ENCODE assay signal across 1 cellular context in genomic region chr16:48609453-48610023, GRCh38.
TF ChIP-seq lines count a peak whose summit lies in the region.

No MANE protein-coding gene starts in this region.

TF ChIP-seq in HepG2, 621 proteins besides CTCF, POLR2A, EP300 and RAD21 (continued from another document and continues in another):
- 0 out of 2 replicates have a peak, but pooled peaks have one; percentile 19 for TF ChIP-seq ZBTB2 (CRISPR knock-in tag; IDR thresholded peaks at IDR 0.05; ENCODE audit: low read depth)
- TF ChIP-seq CSRNP1 (CRISPR knock-in tag; IDR thresholded peaks at IDR 0.05) = peak; percentile 83
- peak; percentile 69; the same call in 1 of the 2 replicates for TF ChIP-seq ZNF839 (CRISPR knock-in tag; IDR thresholded peaks at IDR 0.05; ENCODE audit: borderline replicate concordance)
- no peak; the same call in 1 of the 2 replicates for TF ChIP-seq ZNF558 (CRISPR knock-in tag; IDR thresholded peaks at IDR 0.05; ENCODE audit: borderline replicate concordance)
- 0 out of 2 replicates have a peak, but pooled peaks have one; percentile 69 for TF ChIP-seq MTF2 (CRISPR knock-in tag; IDR thresholded peaks at IDR 0.05; ENCODE audit: borderline replicate concordance)
- peak; percentile 44; the same call in 1 of the 2 replicates for TF ChIP-seq ZBTB38 (CRISPR knock-in tag; IDR thresholded peaks at IDR 0.05)
- TF ChIP-seq ZKSCAN1 (IDR thresholded peaks at IDR 0.05; ENCODE audit: low read length) = no peak
- TF ChIP-seq ZNF367 (CRISPR knock-in tag; IDR thresholded peaks at IDR 0.05; ENCODE audit: borderline replicate concordance) = no peak
- peak; percentile 51; the same call in 1 of the 2 replicates for TF ChIP-seq EED (CRISPR knock-in tag; IDR thresholded peaks at IDR 0.05)
- TF ChIP-seq LBX2 (CRISPR knock-in tag; IDR thresholded peaks at IDR 0.05; ENCODE audit: borderline replicate concordance) = peak; percentile 90
- TF ChIP-seq UBTF (CRISPR knock-in tag; IDR thresholded peaks at IDR 0.05) = peak; percentile 88
- TF ChIP-seq ZFP82 (CRISPR knock-in tag; IDR thresholded peaks at IDR 0.05; ENCODE audit: borderline replicate concordance) = 0 out of 2 replicates have a peak, but pooled peaks have one; percentile 70
- TF ChIP-seq ZNF746 (CRISPR knock-in tag; IDR thresholded peaks at IDR 0.05) = 0 out of 2 replicates have a peak, but pooled peaks have one; percentile 37
- 0 out of 2 replicates have a peak, but pooled peaks have one; percentile 21 for TF ChIP-seq SALL2 (CRISPR knock-in tag; IDR thresholded peaks at IDR 0.05)
- TF ChIP-seq KLF15 (CRISPR knock-in tag; IDR thresholded peaks at IDR 0.05; ENCODE audit: borderline replicate concordance) = no peak
- TF ChIP-seq KDM5B (CRISPR knock-in tag; IDR thresholded peaks at IDR 0.05; ENCODE audit: borderline replicate concordance) = peak; percentile 49; the same call in 1 of the 2 replicates
- 0 out of 2 replicates have a peak, but pooled peaks have one; percentile 12 for TF ChIP-seq ZFYVE20 (CRISPR knock-in tag; IDR thresholded peaks at IDR 0.05; ENCODE audit: borderline replicate concordance, low read depth)
- TF ChIP-seq PCBP1 (IDR thresholded peaks at IDR 0.05; ENCODE audit: borderline replicate concordance, low read depth, low read length) = no peak
- TF ChIP-seq AGO2 (optimal IDR thresholded peaks at IDR 0.05; ENCODE audit: low read depth, low read length) = peak; percentile 56
- TF ChIP-seq ZNF607 (CRISPR knock-in tag; IDR thresholded peaks at IDR 0.05; ENCODE audit: borderline replicate concordance) = peak; percentile 92
- no peak for TF ChIP-seq RXRA (CRISPR knock-in tag; IDR thresholded peaks at IDR 0.05)
- TF ChIP-seq ZBTB10 (CRISPR knock-in tag; IDR thresholded peaks at IDR 0.05; ENCODE audit: borderline replicate concordance) = 0 out of 2 replicates have a peak, but pooled peaks have one; percentile 35
- TF ChIP-seq ZMYM2 (CRISPR knock-in tag; IDR thresholded peaks at IDR 0.05) = no peak
- TF ChIP-seq ZHX1 (CRISPR knock-in tag; IDR thresholded peaks at IDR 0.05; ENCODE audit: low read depth) = peak; percentile 48; the same call in 1 of the 2 replicates
- TF ChIP-seq HINFP (CRISPR knock-in tag; IDR thresholded peaks at IDR 0.05; ENCODE audit: low read depth) = peak; percentile 52; the same call in 1 of the 2 replicates
- peak; percentile 56; the same call in 1 of the 2 replicates for TF ChIP-seq ZNF20 (CRISPR knock-in tag; IDR thresholded peaks at IDR 0.05)
- peak; percentile 76 for TF ChIP-seq REPIN1 (CRISPR knock-in tag; IDR thresholded peaks at IDR 0.05; ENCODE audit: borderline replicate concordance, low read depth)
- TF ChIP-seq ZSCAN9 (CRISPR knock-in tag; IDR thresholded peaks at IDR 0.05; ENCODE audit: borderline replicate concordance) = no peak
- TF ChIP-seq ARNTL (CRISPR knock-in tag; IDR thresholded peaks at IDR 0.05) = peak; percentile 59; the same call in 1 of the 2 replicates
- peak; percentile 43 for TF ChIP-seq ZNF563 (CRISPR knock-in tag; IDR thresholded peaks at IDR 0.05)
- no peak for TF ChIP-seq MAZ (IDR thresholded peaks at IDR 0.05; ENCODE audit: borderline replicate concordance, low read depth, low read length)
- peak; percentile 43; the same call in 1 of the 2 replicates for TF ChIP-seq MAZ (CRISPR knock-in tag; IDR thresholded peaks at IDR 0.05; ENCODE audit: low read depth)
- peak; percentile 30; the same call in 1 of the 2 replicates for TF ChIP-seq EEA1 (CRISPR knock-in tag; IDR thresholded peaks at IDR 0.05; ENCODE audit: borderline replicate concordance)
- TF ChIP-seq POGZ (CRISPR knock-in tag; IDR thresholded peaks at IDR 0.05) = 0 out of 2 replicates have a peak, but pooled peaks have one; percentile 39
- TF ChIP-seq ZNF138 (CRISPR knock-in tag; IDR thresholded peaks at IDR 0.05; ENCODE audit: low read depth) = peak; percentile 76
- peak; percentile 16; the same call in 1 of the 2 replicates for TF ChIP-seq TAF1 (CRISPR knock-in tag; IDR thresholded peaks at IDR 0.05)
- TF ChIP-seq ZNF547 (CRISPR knock-in tag; IDR thresholded peaks at IDR 0.05) = 0 out of 2 replicates have a peak, but pooled peaks have one; percentile 9
- 0 out of 2 replicates have a peak, but pooled peaks have one; percentile 12 for TF ChIP-seq FOXK1 (CRISPR knock-in tag; IDR thresholded peaks at IDR 0.05; ENCODE audit: borderline replicate concordance, low read depth)
- TF ChIP-seq CHCHD3 (CRISPR knock-in tag; IDR thresholded peaks at IDR 0.05) = 0 out of 2 replicates have a peak, but pooled peaks have one; percentile 14
- TF ChIP-seq ZNF598 (CRISPR knock-in tag; IDR thresholded peaks at IDR 0.05; ENCODE audit: borderline replicate concordance) = no peak
- 0 out of 2 replicates have a peak, but pooled peaks have one; percentile 34 for TF ChIP-seq ZNF572 (CRISPR knock-in tag; IDR thresholded peaks at IDR 0.05)
- peak; percentile 34; the same call in 1 of the 2 replicates for TF ChIP-seq SALL1 (CRISPR knock-in tag; IDR thresholded peaks at IDR 0.05)
- peak; percentile 59; the same call in 1 of the 2 replicates for TF ChIP-seq ZNF777 (CRISPR knock-in tag; IDR thresholded peaks at IDR 0.05)
- TF ChIP-seq FOXM1 (CRISPR knock-in tag; IDR thresholded peaks at IDR 0.05) = 0 out of 2 replicates have a peak, but pooled peaks have one; percentile 50
- peak; percentile 50; the same call in 1 of the 2 replicates for TF ChIP-seq ZMYM4 (CRISPR knock-in tag; IDR thresholded peaks at IDR 0.05)
- TF ChIP-seq IRF9 (CRISPR knock-in tag; IDR thresholded peaks at IDR 0.05; ENCODE audit: borderline replicate concordance) = peak; percentile 85; the same call in 1 of the 2 replicates
- no peak for TF ChIP-seq ZFAT (CRISPR knock-in tag; conservative IDR thresholded peaks at IDR 0.05)
- peak; percentile 77 for TF ChIP-seq ZFX (CRISPR knock-in tag; IDR thresholded peaks at IDR 0.05; ENCODE audit: low read depth)
- TF ChIP-seq HBP1 (CRISPR knock-in tag; IDR thresholded peaks at IDR 0.05; ENCODE audit: low read depth) = peak; percentile 63
- TF ChIP-seq MXI1 (IDR thresholded peaks at IDR 0.05; ENCODE audit: borderline replicate concordance, low read depth, low read length) = peak; percentile 53; the same call in 1 of the 3 replicates
- TF ChIP-seq KDM2A (CRISPR knock-in tag; IDR thresholded peaks at IDR 0.05; ENCODE audit: borderline replicate concordance, low read depth) = peak; percentile 58
